21 cellular contexts compared by ENCODE assay signal in the genomic region with DNA sequence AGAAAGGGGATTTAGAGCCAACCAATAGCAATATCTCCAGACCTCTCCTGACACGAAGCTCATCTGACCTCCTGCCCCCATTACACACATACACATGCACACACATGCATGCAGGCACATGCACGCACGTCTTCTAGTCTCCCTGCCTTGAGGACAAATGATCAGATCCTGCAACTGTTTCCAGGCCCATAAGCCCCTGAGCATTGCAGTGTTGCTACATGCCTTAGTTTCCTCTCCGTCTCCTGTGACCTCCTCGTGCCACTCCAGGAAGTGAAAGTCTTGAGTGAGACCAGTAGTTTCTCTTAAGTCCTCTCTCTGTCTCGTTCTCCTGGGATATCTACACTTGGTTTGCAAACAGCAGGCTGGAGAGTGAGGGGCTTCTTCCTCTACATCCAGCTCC. TPM values are rescaled to one million over a fixed set of nuclear protein-coding genes. Genes with fewer than 3 reads are reported as not detected.
DNase-seq lines count a peak whose midpoint lies in the region; ATAC-seq and TF ChIP-seq lines count a peak whose summit lies in the region.
"Had no signal": no experiment of that assay in that cellular context is flagged by ENCODE, and none has a peak within 500 bp of the region (broad histone marks: within the 10 kb centered on the region; RNA-seq: fewer than 3 reads in every experiment).

No MANE protein-coding gene starts in this region.

- peak overlapping the region; percentile 78 for H3K4me3 ChIP-seq in DOHH2 (ENCODE audit: low read length)
- H3K4me3 ChIP-seq: gastrocnemius medialis, suprapubic skin had no signal

- CTCF ChIA-PET in activated B cell treated with CpG ODN at 0.5 μM for 24 hours (lab: Charles Lee) = no interaction called here

- H3K9me2 ChIP-seq in DOHH2 (replicated peaks; ENCODE audit: control insufficient read depth, low read length) = no peaks in the 10 kb centered on the region

- no peaks in the 10 kb centered on the region for H4K20me1 ChIP-seq in DOHH2 (ENCODE audit: control insufficient read depth, insufficient read depth, low read depth, low read length)

- H3K4me3 Mint-ChIP-seq in activated B cell treated with CpG ODN at 0.5 μM for 24 hours = peak overlapping the region; percentile 55
- H3K4me3 Mint-ChIP-seq in T-helper 2 cell treated with Interferon-gamma antibody and Interleukin-4, amounts not matched to agents 5 μg/mL and 100 μg/mL, for 36 hours = no peak overlapping the region
- H3K4me3 Mint-ChIP-seq: mesothelial cell of epicardium, neural crest cell had no signal

- DNase-seq in MV-4-11 (lab: John Stamatoyannopoulos, UW) = peak; percentile 84
- DNase-seq in activated B cell treated with CpG ODN at 0.5 μM for 24 hours = no peak
- peak; percentile 42 for DNase-seq in posterior vena cava (ENCODE audit: low spot score)
- DNase-seq in DMS53 (lab: John Stamatoyannopoulos, UW) = no peak
- DNase-seq in T-helper 2 cell treated with Interferon-gamma antibody and Interleukin-4, amounts not matched to agents 5 μg/mL and 100 μg/mL, for 36 hours (ENCODE audit: low spot score) = no peak
- no peak for DNase-seq in SK-N-DZ (ENCODE audit: low spot score)
- DNase-seq: activated CD4-positive, alpha-beta T cell treated with anti-CD3 and anti-CD28 coated beads, Interleukin-2, amount 50 U/mL, for 4 hours; activated naive CD4-positive, alpha-beta T cell; central memory CD4-positive, alpha-beta T cell; DMS79; HCEC 1CT; NCI-H1930; WERI-Rb-1 had no signal

- peak overlapping the region; percentile 97 for H3K4me2 ChIP-seq in DOHH2 (ENCODE audit: low read length)

- TF ChIP-seq CTCF in DOHH2 (IDR thresholded peaks at IDR 0.05; ENCODE audit: low read depth, low read length, poor library complexity, severe bottlenecking) = no peak
- no peak for TF ChIP-seq CTCF in activated B cell treated with CpG ODN at 0.5 μM for 24 hours (IDR thresholded peaks at IDR 0.05)

- H3K27ac ChIP-seq in DOHH2 (ENCODE audit: low read depth, low read length) = peak overlapping the region; percentile 93
- H3K27ac ChIP-seq: gastrocnemius medialis, suprapubic skin, WERI-Rb-1 had no signal

- H3K36me3 ChIP-seq in DOHH2 (ENCODE audit: control insufficient read depth, low read length) = peaks cover 74% of the 10 kb centered on the region
- H3K36me3 ChIP-seq: gastrocnemius medialis, suprapubic skin, WERI-Rb-1 had no signal

- H3K36me3 Mint-ChIP-seq in activated B cell treated with CpG ODN at 0.5 μM for 24 hours (ENCODE audit: low read depth) = peaks cover 89% of the 10 kb centered on the region
- H3K36me3 Mint-ChIP-seq in T-helper 2 cell treated with Interferon-gamma antibody and Interleukin-4, amounts not matched to agents 5 μg/mL and 100 μg/mL, for 36 hours (ENCODE audit: low read depth) = peaks cover 28% of the 10 kb centered on the region
- H3K36me3 Mint-ChIP-seq: mesothelial cell of epicardium had no signal

- H3F3A ChIP-seq in DOHH2 (ENCODE audit: control insufficient read depth, insufficient read depth) = peaks cover 47% of the 10 kb centered on the region

- peaks cover 98% of the 10 kb centered on the region for H3K4me1 Mint-ChIP-seq in activated B cell treated with CpG ODN at 0.5 μM for 24 hours
- H3K4me1 Mint-ChIP-seq in T-helper 2 cell treated with Interferon-gamma antibody and Interleukin-4, amounts not matched to agents 5 μg/mL and 100 μg/mL, for 36 hours (ENCODE audit: low read depth) = peaks cover 31% of the 10 kb centered on the region
- H3K4me1 Mint-ChIP-seq: mesothelial cell of epicardium, neural crest cell had no signal

- H3K9me3 ChIP-seq in DOHH2 (ENCODE audit: control insufficient read depth, insufficient read depth, low read length) = no peaks in the 10 kb centered on the region
- H3K9me3 ChIP-seq: gastrocnemius medialis, suprapubic skin had no signal

- no peaks in the 10 kb centered on the region for H3K27me3 ChIP-seq in DOHH2 (ENCODE audit: control insufficient read depth, low read length)
- H3K27me3 ChIP-seq: gastrocnemius medialis had no signal

- POLR2A ChIA-PET in activated B cell treated with CpG ODN at 0.5 μM for 24 hours (lab: Charles Lee) = interaction anchor here (1.1 to 2.4 kb wide), 8 partner anchors 9 to 132 kb away, joined by 3 to 14 read pairs (median 6); a partner anchor contains a TSS

- H3K27me3 Mint-ChIP-seq in activated B cell treated with CpG ODN at 0.5 μM for 24 hours = no peaks in the 10 kb centered on the region
- peaks cover 7% of the 10 kb centered on the region for H3K27me3 Mint-ChIP-seq in T-helper 2 cell treated with Interferon-gamma antibody and Interleukin-4, amounts not matched to agents 5 μg/mL and 100 μg/mL, for 36 hours (ENCODE audit: low read depth)

- ATAC-seq in activated B cell treated with CpG ODN at 0.5 μM for 24 hours (ENCODE audit: low read depth) (peak; percentile 10), HG02840 (IDR thresholded peaks at IDR 0.05; ENCODE audit: low FRiP score, unreplicated experiment) (no peak)
- ATAC-seq: gastrocnemius medialis, Right ventricle myocardium inferior had no signal

- H3K9me3 Mint-ChIP-seq in activated B cell treated with CpG ODN at 0.5 μM for 24 hours = no peaks in the 10 kb centered on the region
- no peaks in the 10 kb centered on the region for H3K9me3 Mint-ChIP-seq in T-helper 2 cell treated with Interferon-gamma antibody and Interleukin-4, amounts not matched to agents 5 μg/mL and 100 μg/mL, for 36 hours
- H3K9me3 Mint-ChIP-seq: mesothelial cell of epicardium, neural crest cell had no signal

- peak overlapping the region; percentile 87 for H3K27ac Mint-ChIP-seq in activated B cell treated with CpG ODN at 0.5 μM for 24 hours
- no peak overlapping the region for H3K27ac Mint-ChIP-seq in T-helper 2 cell treated with Interferon-gamma antibody and Interleukin-4, amounts not matched to agents 5 μg/mL and 100 μg/mL, for 36 hours
- H3K27ac Mint-ChIP-seq: mesothelial cell of epicardium had no signal

- peaks cover 98% of the 10 kb centered on the region for H3K79me2 ChIP-seq in DOHH2 (ENCODE audit: control insufficient read depth, low read length)

- intact Hi-C loops in activated B cell treated with CpG ODN at 0.5 μM for 24 hours (cut with micrococcal nuclease) = no loop called here
- intact Hi-C loops in posterior vena cava (cut with DNase I) = no loop called here

- H3K4me1 ChIP-seq in DOHH2 (ENCODE audit: control insufficient read depth, low read length) = peaks cover 98% of the 10 kb centered on the region

RNA-seq across cellular contexts. Expression of a gene that starts 8.2 kb away (rescaled TPM):
- total RNA-seq in activated B cell treated with CpG ODN at 0.5 μM for 24 hours (332 and 401 TPM in 2 replicates), posterior vena cava (10 to 100 TPM; 10.0 to 11.9 TPM)
- polyA plus RNA-seq in SK-N-DZ (2014; cell fraction: cytosol; rRNA removed) = 0.46 TPM in 1 of 2 replicates, not detected in the other
- 0.24 and 0.27 TPM in 2 replicates for polyA plus RNA-seq in SK-N-DZ (2014; cell fraction: nucleus; rRNA removed)
- total RNA-seq: MCF 10A, neural crest cell had no signal

RNA-seq across cellular contexts. Expression of a gene that starts 57.0 kb away (rescaled TPM):
- total RNA-seq in activated B cell treated with CpG ODN at 0.5 μM for 24 hours (18.0 and 19.8 TPM in 2 replicates), posterior vena cava (10 to 100 TPM; 36.0 to 39.8 TPM)
- 44.3 and 52.6 TPM in 2 replicates for polyA plus RNA-seq in SK-N-DZ (2014; cell fraction: cytosol; rRNA removed)
- polyA plus RNA-seq in SK-N-DZ (2014; cell fraction: nucleus; rRNA removed) = 34.4 and 41.2 TPM in 2 replicates

RNA-seq across cellular contexts. Expression of a gene that starts 59.1 kb away (rescaled TPM):
- total RNA-seq in activated B cell treated with CpG ODN at 0.5 μM for 24 hours (53.4 and 57.6 TPM in 2 replicates), posterior vena cava (10 to 100 TPM; 19.4 to 20.1 TPM)
- 7.4 and 10.1 TPM in 2 replicates for polyA plus RNA-seq in SK-N-DZ (2014; cell fraction: cytosol; rRNA removed)
- 7.2 and 9.7 TPM in 2 replicates for polyA plus RNA-seq in SK-N-DZ (2014; cell fraction: nucleus; rRNA removed)

Comparison
In these comparisons a context has a peak if more than half of its experiments do, and no peak if none do; other contexts are left out.
1. DNase-seq: peak in MV-4-11 (single experiment) and posterior vena cava (single experiment); none in activated B cell treated with CpG ODN at 0.5 μM for 24 hours (single experiment), DMS53 (single experiment), T-helper 2 cell treated with Interferon-gamma antibody and Interleukin-4, amounts not matched to agents 5 μg/mL and 100 μg/mL, for 36 hours (single experiment) and SK-N-DZ (single experiment).
2. RNA of a gene that starts 8.2 kb away (total RNA-seq): 332 to 401 TPM in activated B cell treated with CpG ODN at 0.5 μM for 24 hours; 10.0 to 11.9 TPM in posterior vena cava; every median in the first group is over 10 times any median in the second.